15 cellular contexts compared by ENCODE assay signal in genomic region chr22:26902401-26903029, GRCh38.
DNase-seq lines count a peak whose midpoint lies in the region; ATAC-seq, FAIRE-seq and TF ChIP-seq lines count a peak whose summit lies in the region.
"Had no signal": no experiment of that assay in that cellular context is flagged by ENCODE, and none has a peak within 500 bp of the region (broad histone marks: within the 10 kb centered on the region; RNA-seq: fewer than 3 reads in every experiment).

No MANE protein-coding gene starts in this region.

- in situ Hi-C loops in GM12878 (cut with MboI) = no loop called here
- in situ Hi-C loops in transverse colon (cut with MboI; ENCODE audit: low pct_ligation_motif_present in 1 of 4, low pct_unique_long_range_greater_than_20kb in 1 of 4, low sequenced_read_pairs in 3 of 4) = no loop called here

- DNase-seq in A673 (ENCODE audit: low spot score) = peak; percentile 77
- no peak for DNase-seq in H7
- DNase-seq in GM12878 (ENCODE audit: low read depth, low spot score) = no peak
- DNase-seq in mesothelial cell of epicardium (ENCODE audit: low spot score in 2 of 2, unreplicated experiment in 2 of 2) = no peak
- no peak for DNase-seq in substantia nigra (lab: John Stamatoyannopoulos, UW)
- no peak for DNase-seq in urothelium cell line (ENCODE audit: low spot score)
- DNase-seq in transverse colon = no peak
- DNase-seq in SW480 (ENCODE audit: low spot score) = no peak
- DNase-seq: effector CD8-positive, alpha-beta T cell; MV-4-11; NCI-H2227 treated with DMSO at 0.1 percent for 48 hours; pancreas; T-helper 9 cell had no signal

- H3K4me3 Mint-ChIP-seq in mesothelial cell of epicardium = peak overlapping the region; percentile 51

- RAD21 ChIA-PET in GM12878 (lab: Charles Lee; ENCODE audit: unreplicated experiment) = no interaction called here

- no peaks in the 10 kb centered on the region for H3K9me3 ChIP-seq in A673 (ENCODE audit: low read depth, low read length, poor library complexity, severe bottlenecking)
- H3K9me3 ChIP-seq in GM12878 (replicated peaks; ENCODE audit: control insufficient read depth, insufficient read depth, low read length) = no peaks in the 10 kb centered on the region
- no peaks in the 10 kb centered on the region for H3K9me3 ChIP-seq in transverse colon
- H3K9me3 ChIP-seq: pancreas had no signal

- no peak for TF ChIP-seq EP300 in GM12878 (IDR thresholded peaks at IDR 0.05; ENCODE audit: borderline replicate concordance in 1 of 2, control insufficient read depth in 1 of 2, low read depth in 2 of 2, low read length in 2 of 2)
- no peak for TF ChIP-seq EP300 in transverse colon (IDR thresholded peaks at IDR 0.05; ENCODE audit: low read depth)

- no peak for TF ChIP-seq CTCF in A673 (conservative IDR thresholded peaks at IDR 0.05; ENCODE audit: low read depth, low read length)
- no peak for TF ChIP-seq CTCF in GM12878 (IDR thresholded peaks at IDR 0.05 in 2 of 3, conservative IDR thresholded peaks at IDR 0.05 in 1 of 3; ENCODE audit: control insufficient read depth in 2 of 3, extremely low read depth in 1 of 3, insufficient read depth in 1 of 3, low read depth in 3 of 3, low read length in 3 of 3)
- no peak for TF ChIP-seq CTCF in mesothelial cell of epicardium (IDR thresholded peaks at IDR 0.05; ENCODE audit: unreplicated experiment)
- no peak for TF ChIP-seq CTCF in transverse colon (IDR thresholded peaks at IDR 0.05)

- no peaks in the 10 kb centered on the region for H3K79me2 ChIP-seq in GM12878 (ENCODE audit: control insufficient read depth, insufficient read depth, low read length)

- FAIRE-seq in GM12878 (lab: Jason Lieb, UNC) (no peak), urothelium cell line (lab: Jason Lieb, UNC) (no peak)
- FAIRE-seq: frontal cortex, pancreas had no signal

- no peak overlapping the region for H2AFZ ChIP-seq in GM12878 (ENCODE audit: control insufficient read depth, low read depth, low read length)

- intact Hi-C loops in A673 (cut with micrococcal nuclease; ENCODE audit: unreplicated experiment) = loop anchor here (10.0 kb wide), 1 partner anchor 902 kb away; the partner anchor contains the start of gene MN1
- intact Hi-C loops in GM12878 (cut with micrococcal nuclease; ENCODE audit: unreplicated experiment) = no loop called here
- intact Hi-C loops in transverse colon (cut with DNase I; ENCODE audit: low total_unique reads) = no loop called here

- peaks cover 43% of the 10 kb centered on the region for H3K4me1 ChIP-seq in A673 (ENCODE audit: insufficient read depth, low read length, poor library complexity, severe bottlenecking)
- no peaks in the 10 kb centered on the region for H3K4me1 ChIP-seq in GM12878 (ENCODE audit: control insufficient read depth, insufficient read depth, low read length)
- peaks cover 0 to 14% (median 6%) of the 10 kb centered on the region in 4 donors for H3K4me1 ChIP-seq in transverse colon
- H3K4me1 ChIP-seq: pancreas had no signal

- POLR2A ChIA-PET in A673 (lab: Charles Lee; ENCODE audit: low non-redundant PET) = no interaction called here
- POLR2A ChIA-PET in GM12878 (lab: Charles Lee) = no interaction called here

- H3K27me3 Mint-ChIP-seq in mesothelial cell of epicardium (ENCODE audit: low read depth) = peaks cover 67% of the 10 kb centered on the region

- CTCF ChIA-PET in A673 (lab: Charles Lee) (interaction anchor here (0.6 kb wide), 2 partner anchors 441 to 886 kb away, joined by 3 to 4 read pairs; no protein-coding TSS in a partner anchor), GM12878 (lab: Yijun Ruan, JAX) (no interaction called here)

- H4K20me1 ChIP-seq in GM12878 (ENCODE audit: control insufficient read depth, insufficient read depth) = no peaks in the 10 kb centered on the region

- WGBS in GM12878 (ENCODE audit: insufficient coverage, insufficient replicate concordance, low lambda C conversion rate, missing lambda C conversion rate) = 0% methylated on average over 3 of the region's 7 CpGs
- 13 to 31% methylated on average over 3 to 7 of the region's 7 CpGs for WGBS in transverse colon (ENCODE audit: low coverage in 1 of 2), 2 donors

- H3K27me3 ChIP-seq in A673 (replicated peaks; ENCODE audit: insufficient read depth, low read depth, low read length, poor library complexity) = no peaks in the 10 kb centered on the region
- H3K27me3 ChIP-seq in H7 (ENCODE audit: control insufficient read depth, insufficient read depth, low read length) = peaks cover 13% of the 10 kb centered on the region
- H3K27me3 ChIP-seq in GM12878 (replicated peaks in 1 of 2; ENCODE audit: control insufficient read depth in 2 of 2, insufficient read depth in 2 of 2, low read length in 1 of 2) = peaks cover 2 to 6% of the 10 kb centered on the region in 2 experiments; a peak in 3 of 4 replicates
- peaks cover 46% of the 10 kb centered on the region for H3K27me3 ChIP-seq in transverse colon

- no peak for ATAC-seq in GM12878
- ATAC-seq: left lobe of liver had no signal

- H3K27ac ChIP-seq in A673 (ENCODE audit: low read depth, low read length, poor library complexity, severe bottlenecking) = peak overlapping the region; percentile 97
- H3K27ac ChIP-seq in GM12878 (ENCODE audit: control insufficient read depth, insufficient read depth) = no peak overlapping the region
- H3K27ac ChIP-seq in substantia nigra (ENCODE audit: low read depth, low read length, poor library complexity, severe bottlenecking) = no peak overlapping the region
- H3K27ac ChIP-seq in transverse colon = no peak overlapping the region
- H3K27ac ChIP-seq: pancreas had no signal

- H3K27ac Mint-ChIP-seq in mesothelial cell of epicardium = no peak overlapping the region

- H3K36me3 Mint-ChIP-seq in mesothelial cell of epicardium = no peaks in the 10 kb centered on the region

- BruUV-seq in A673 (replicated peaks; lab: Mats Ljungman, UMichigan) (no TSS peak), GM12878 (replicated peaks; lab: Mats Ljungman, UMichigan) (no TSS peak)

- H3K36me3 ChIP-seq in A673 (ENCODE audit: insufficient read depth, low read length, poor library complexity, severe bottlenecking) = no peaks in the 10 kb centered on the region
- H3K36me3 ChIP-seq in H7 (replicated peaks; ENCODE audit: control insufficient read depth, insufficient read depth, low read length) = no peaks in the 10 kb centered on the region
- H3K36me3 ChIP-seq in GM12878 (ENCODE audit: control insufficient read depth in 2 of 2, insufficient read depth in 2 of 2, low read length in 1 of 2) = no peaks in the 10 kb centered on the region
- no peaks in the 10 kb centered on the region for H3K36me3 ChIP-seq in transverse colon
- H3K36me3 ChIP-seq: pancreas had no signal

- no peak for TF ChIP-seq POLR2A in GM12878 (IDR thresholded peaks at IDR 0.05; ENCODE audit: low read depth, low read length)
- no peak for TF ChIP-seq POLR2A in transverse colon (IDR thresholded peaks at IDR 0.05)

- H3K4me1 Mint-ChIP-seq in mesothelial cell of epicardium = peaks cover 14% of the 10 kb centered on the region

- peak overlapping the region; percentile 42; the same call in 1 of the 2 replicates for H3K4me2 ChIP-seq in GM12878 (ENCODE audit: control insufficient read depth, insufficient read depth)

- no peak for TF ChIP-seq RAD21 in GM12878 (IDR thresholded peaks at IDR 0.05; ENCODE audit: insufficient read depth, low read depth, low read length)

- H3K9ac ChIP-seq in GM12878 (ENCODE audit: control insufficient read depth, insufficient read depth, low read length) = no peak overlapping the region

- SMC1A ChIA-PET in GM12878 (lab: Charles Lee; ENCODE audit: uncharacterized antibody, unreplicated experiment) = no interaction called here

- H3K4me3 ChIP-seq in A673 (ENCODE audit: low read depth, low read length, poor library complexity, severe bottlenecking) (peak overlapping the region; percentile 27), H7 (ENCODE audit: insufficient read depth, low read depth, low read length) (peak overlapping the region; percentile 47), GM12878 (no peak overlapping the region), transverse colon (peak overlapping the region in 1 of 4 donors; percentile 13)
- H3K4me3 ChIP-seq: pancreas had no signal

- no peaks in the 10 kb centered on the region for H3K9me3 Mint-ChIP-seq in mesothelial cell of epicardium

TF ChIP-seq in GM12878, 131 proteins besides CTCF, POLR2A, EP300 and RAD21:
- TF ChIP-seq BMI1 (IDR thresholded peaks at IDR 0.05; ENCODE audit: borderline replicate concordance) (no peak), SMAD1 (IDR thresholded peaks at IDR 0.05; ENCODE audit: low read depth, partially characterized antibody) (no peak), E2F4 (IDR thresholded peaks at IDR 0.05; ENCODE audit: low read depth, low read length) (no peak), PAX8 (IDR thresholded peaks at IDR 0.05) (no peak)
